28 cellular contexts compared by ENCODE assay signal in the genomic region with DNA sequence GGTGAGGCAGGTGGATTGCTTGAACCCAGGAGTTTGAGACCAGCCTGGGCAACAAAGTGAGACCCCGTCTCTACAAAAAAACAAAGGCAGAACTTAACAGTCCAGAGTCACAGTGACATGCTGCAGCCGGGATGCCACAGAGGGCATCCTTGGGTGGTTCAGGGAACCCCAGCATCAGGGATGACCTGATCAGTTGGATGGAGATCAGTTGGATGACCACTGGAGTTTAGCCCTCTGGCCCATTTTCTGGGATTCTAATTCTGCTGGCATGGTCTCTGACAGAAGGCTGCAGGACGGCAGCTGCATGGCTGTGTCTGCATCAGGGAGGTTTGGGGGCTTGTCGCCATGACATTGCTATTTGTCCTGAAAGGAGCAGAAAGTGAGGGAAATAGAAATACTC. TPM values are rescaled to one million over a fixed set of nuclear protein-coding genes. Genes with fewer than 3 reads are reported as not detected.
"Had no signal": no experiment of that assay in that cellular context is flagged by ENCODE, and none has a peak within 500 bp of the region (broad histone marks: within the 10 kb centered on the region; RNA-seq: fewer than 3 reads in every experiment).

No MANE protein-coding gene starts in this region.

- H3K4me1 ChIP-seq: breast epithelium, colonic mucosa had no signal

- H3K27ac Mint-ChIP-seq: activated CD4-positive, alpha-beta T cell treated with anti-CD3 and anti-CD28 coated beads, Interleukin-2, amount 10 ng/mL, durations not matched to agents 7 days and 5 days; activated CD8-positive, alpha-beta T cell treated with anti-CD3 and anti-CD28 coated beads, Interleukin-2, amount 10 ng/mL, durations not matched to agents 7 days and 5 days; activated naive CD4-positive, alpha-beta T cell treated with anti-CD3 and anti-CD28 coated beads, Interleukin-2, amount 50 U/mL, for 72 hours; activated T-helper 1 cell treated with anti-CD3 and anti-CD28 coated beads, Interleukin-12 subunit alpha, Interleukin-12 subunit beta, Interleukin-2, Interleukin-4 antibody, amounts not matched to agents 30 ng/mL and 10 ng/mL and 1 ng/mL, durations not matched to agents 14 hours and 24 hours and 36 hours; memory B cell; T-helper 2 cell treated with Interferon-gamma antibody and Interleukin-4, amounts not matched to agents 5 μg/mL and 100 μg/mL, for 36 hours had no signal

- ATAC-seq: activated CD4-positive, CD25-positive, alpha-beta regulatory T cell treated with anti-CD3 and anti-CD28 coated beads, Interleukin-2, amount 50 U/mL, for 24 hours; activated CD8-positive, alpha-beta T cell treated with anti-CD3 and anti-CD28 coated beads, Interleukin-2, amount 10 ng/mL, durations not matched to agents 7 days and 5 days; activated naive CD4-positive, alpha-beta T cell treated with anti-CD3 and anti-CD28 coated beads, Interleukin-2, amount 50 U/mL, for 72 hours; effector memory CD8-positive, alpha-beta T cell; left colon; sciatic nerve had no signal

- FAIRE-seq: astrocyte, frontal cortex, keratinocyte, small intestine had no signal

- H3K36me3 ChIP-seq: breast epithelium had no signal

- H3K9me3 ChIP-seq: breast epithelium, colonic mucosa, esophagus muscularis mucosa, tibial artery had no signal

- H3K9me3 Mint-ChIP-seq: activated CD4-positive, alpha-beta T cell treated with anti-CD3 and anti-CD28 coated beads, Interleukin-2, amount 10 ng/mL, durations not matched to agents 7 days and 5 days; activated naive CD4-positive, alpha-beta T cell treated with anti-CD3 and anti-CD28 coated beads, Interleukin-2, amount 50 U/mL, for 72 hours; activated T-helper 1 cell treated with anti-CD3 and anti-CD28 coated beads, Interleukin-12 subunit alpha, Interleukin-12 subunit beta, Interleukin-2, Interleukin-4 antibody, amounts not matched to agents 30 ng/mL and 10 ng/mL and 1 ng/mL, durations not matched to agents 14 hours and 24 hours and 36 hours; effector memory CD8-positive, alpha-beta T cell; memory B cell; neural crest cell; T-helper 2 cell treated with Interferon-gamma antibody and Interleukin-4, amounts not matched to agents 5 μg/mL and 100 μg/mL, for 36 hours had no signal

- H3K27me3 Mint-ChIP-seq: activated CD4-positive, alpha-beta T cell treated with anti-CD3 and anti-CD28 coated beads, Interleukin-2, amount 10 ng/mL, durations not matched to agents 7 days and 5 days; effector memory CD8-positive, alpha-beta T cell; memory B cell had no signal

- H3K27ac ChIP-seq: breast epithelium, colonic mucosa, dorsolateral prefrontal cortex, esophagus muscularis mucosa, tibial artery, VCaP had no signal

- DNase-seq: activated CD4-positive, alpha-beta T cell treated with anti-CD3 and anti-CD28 coated beads, Interleukin-2, amount 10 ng/mL, durations not matched to agents 7 days and 5 days; activated CD8-positive, alpha-beta T cell treated with anti-CD3 and anti-CD28 coated beads, Interleukin-2, amount 10 ng/mL, durations not matched to agents 7 days and 5 days; activated gamma-delta T cell; colonic mucosa; dorsolateral prefrontal cortex; effector memory CD8-positive, alpha-beta T cell; left colon; small intestine; stimulated activated CD8-positive, alpha-beta memory T cell treated with anti-CD3 and anti-CD28 coated beads, Interleukin-4, amount 100 ng/mL, for 48 hours; stimulated activated naive CD4-positive, alpha-beta T cell; tibial artery had no signal

- H3K4me3 Mint-ChIP-seq: activated CD4-positive, alpha-beta T cell treated with anti-CD3 and anti-CD28 coated beads, Interleukin-2, amount 10 ng/mL, durations not matched to agents 7 days and 5 days; activated CD8-positive, alpha-beta T cell treated with anti-CD3 and anti-CD28 coated beads, Interleukin-2, amount 10 ng/mL, durations not matched to agents 7 days and 5 days; activated T-helper 1 cell treated with anti-CD3 and anti-CD28 coated beads, Interleukin-12 subunit alpha, Interleukin-12 subunit beta, Interleukin-2, Interleukin-4 antibody, amounts not matched to agents 30 ng/mL and 10 ng/mL and 1 ng/mL, durations not matched to agents 14 hours and 24 hours and 36 hours; memory B cell; neural crest cell; T-helper 2 cell treated with Interferon-gamma antibody and Interleukin-4, amounts not matched to agents 5 μg/mL and 100 μg/mL, for 36 hours had no signal

- H3K4me1 Mint-ChIP-seq: neural crest cell had no signal

- H3K27me3 ChIP-seq: breast epithelium, colonic mucosa, dorsolateral prefrontal cortex, esophagus muscularis mucosa, tibial artery had no signal

- H3K4me3 ChIP-seq: breast epithelium, colonic mucosa, dorsolateral prefrontal cortex, esophagus muscularis mucosa, tibial artery had no signal

RNA-seq across cellular contexts. Expression of a gene that starts 23.4 kb away (rescaled TPM):
- total RNA-seq: activated CD4-positive, alpha-beta T cell treated with anti-CD3 and anti-CD28 coated beads, Interleukin-2, amount 10 ng/mL, durations not matched to agents 7 days and 5 days; activated CD8-positive, alpha-beta T cell treated with anti-CD3 and anti-CD28 coated beads, Interleukin-2, amount 10 ng/mL, durations not matched to agents 7 days and 5 days; activated naive CD4-positive, alpha-beta T cell treated with anti-CD3 and anti-CD28 coated beads, Interleukin-2, amount 50 U/mL, for 72 hours; activated T-helper 1 cell treated with anti-CD3 and anti-CD28 coated beads, Interleukin-12 subunit alpha, Interleukin-12 subunit beta, Interleukin-2, Interleukin-4 antibody, amounts not matched to agents 30 ng/mL and 10 ng/mL and 1 ng/mL, durations not matched to agents 14 hours and 24 hours and 36 hours; colonic mucosa; esophagus muscularis mucosa; frontal cortex; left colon; neural crest cell; omental fat pad; renal cortical epithelial cell; sciatic nerve; subcutaneous adipose tissue had no signal
- polyA plus RNA-seq: keratinocyte, urinary bladder had no signal
